1 cellular context compared by ENCODE assay signal in genomic region chr14:81219210-81219820, GRCh38.
TF ChIP-seq lines count a peak whose summit lies in the region.

No MANE protein-coding gene starts in this region.

TF ChIP-seq in K562, 482 proteins besides CTCF, POLR2A, EP300 and RAD21 (continued from another document):
- TF ChIP-seq MGA (IDR thresholded peaks at IDR 0.05) (0 out of 2 replicates have a peak, but pooled peaks have one; percentile 49), GTF2E2 (tag; IDR thresholded peaks at IDR 0.05) (peak; percentile 84), JUND (IDR thresholded peaks at IDR 0.05; ENCODE audit: borderline replicate concordance, low read depth, low read length) (0 out of 2 replicates have a peak, but pooled peaks have one; percentile 22), JUND (tag; IDR thresholded peaks at IDR 0.05; ENCODE audit: borderline replicate concordance, low read depth, low read length) (no peak), RUNX1 (IDR thresholded peaks at IDR 0.05; ENCODE audit: low read depth) (no peak), AFF1 (IDR thresholded peaks at IDR 0.05; ENCODE audit: low read depth in 1 of 2, partially characterized antibody in 2 of 2) (peak in 1 of 2 experiments; percentile 18), ATF1 (CRISPR knock-in tag; IDR thresholded peaks at IDR 0.05) (no peak), ATF1 (tag; IDR thresholded peaks at IDR 0.05) (peak; percentile 73), ZNF76 (CRISPR knock-in tag; IDR thresholded peaks at IDR 0.05; ENCODE audit: borderline replicate concordance) (no peak), POLR2G (IDR thresholded peaks at IDR 0.05; ENCODE audit: low read depth, low read length) (peak; percentile 83), DLX4 (CRISPR knock-in tag; IDR thresholded peaks at IDR 0.05) (no peak), THRAP3 (IDR thresholded peaks at IDR 0.05; ENCODE audit: borderline replicate concordance) (no peak), ZFX (CRISPR knock-in tag; IDR thresholded peaks at IDR 0.05) (peak; percentile 52), ZBTB1 (CRISPR knock-in tag; IDR thresholded peaks at IDR 0.05; ENCODE audit: borderline replicate concordance, low read depth) (no peak), CREB1 (IDR thresholded peaks at IDR 0.05) (peak; percentile 43; the same call in 1 of the 2 replicates), CREB1 (CRISPR knock-in tag; IDR thresholded peaks at IDR 0.05) (no peak), RFX7 (CRISPR knock-in tag; IDR thresholded peaks at IDR 0.05) (no peak), CBFA2T2 (conservative IDR thresholded peaks at IDR 0.05) (no peak), FOXK2 (conservative IDR thresholded peaks at IDR 0.05 in 1 of 2, IDR thresholded peaks at IDR 0.05 in 1 of 2; ENCODE audit: low read depth in 2 of 2) (0 out of 4 replicates have a peak, but pooled peaks of 1 of the 2 experiments have one; percentile 42), YY1 (IDR thresholded peaks at IDR 0.05; ENCODE audit: borderline replicate concordance in 1 of 3, control insufficient read depth in 1 of 3, extremely low read depth in 1 of 3, insufficient read depth in 3 of 3, insufficient read length in 1 of 3, insufficient replicate concordance in 2 of 3, low read depth in 1 of 3, low read length in 2 of 3) (peak; percentile 51 to 88 (median 83)), NFE2 (IDR thresholded peaks at IDR 0.05; ENCODE audit: low read depth) (no peak), XRCC3 (IDR thresholded peaks at IDR 0.05) (no peak), EWSR1 (IDR thresholded peaks at IDR 0.05; ENCODE audit: borderline replicate concordance, low read depth, partially characterized antibody) (no peak), TOE1 (IDR thresholded peaks at IDR 0.05; ENCODE audit: borderline replicate concordance) (no peak), TOE1 (CRISPR knock-in tag; IDR thresholded peaks at IDR 0.05; ENCODE audit: borderline replicate concordance, low read depth) (no peak), DACH1 (IDR thresholded peaks at IDR 0.05; ENCODE audit: partially characterized antibody) (no peak), JUNB (CRISPR knock-in tag; conservative IDR thresholded peaks at IDR 0.05) (no peak), TCFL5 (CRISPR knock-in tag; conservative IDR thresholded peaks at IDR 0.05) (no peak), HNRNPLL (IDR thresholded peaks at IDR 0.05; ENCODE audit: low read depth, low read length, poor library complexity, severe bottlenecking) (no peak)
